13 cellular contexts compared by ENCODE assay signal in the genomic region with DNA sequence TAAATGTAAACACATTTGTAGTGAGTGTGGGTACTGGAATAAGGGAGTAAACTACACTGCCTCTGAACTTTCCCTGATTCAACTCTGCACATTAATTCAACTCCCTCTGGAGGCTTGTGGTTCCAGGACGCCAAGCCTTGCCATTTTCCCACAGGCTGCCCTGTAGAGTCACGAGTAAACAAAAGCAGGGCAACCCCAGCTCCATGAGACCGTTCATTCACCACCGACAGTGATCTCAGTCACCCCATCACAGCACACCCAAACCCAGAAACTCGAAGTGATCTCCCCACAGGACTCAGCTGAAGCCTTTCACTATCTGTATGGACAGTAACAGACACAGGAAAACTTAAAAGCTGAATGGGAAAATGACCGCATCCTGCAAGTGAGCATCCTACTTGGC.
A peak's percentile ranks its signal among the peaks of the same experiment; 100 is the strongest.
DNase-seq lines count a peak whose midpoint lies in the region; ATAC-seq, FAIRE-seq and TF ChIP-seq lines count a peak whose summit lies in the region.
"Had no signal": no experiment of that assay in that cellular context is flagged by ENCODE, and none has a peak within 500 bp of the region (broad histone marks: within the 10 kb centered on the region; RNA-seq: fewer than 3 reads in every experiment).

No MANE protein-coding gene starts in this region.

- no peaks in the 10 kb centered on the region for H4K20me1 ChIP-seq in fibroblast of lung (ENCODE audit: control insufficient read depth, extremely low read depth, insufficient read depth, low read length)
- no peaks in the 10 kb centered on the region for H4K20me1 ChIP-seq in neural progenitor cell (ENCODE audit: low read depth)

- H3K27me3 ChIP-seq in Caco-2 (replicated peaks; ENCODE audit: control insufficient read depth, insufficient read depth, low read length) (no peaks in the 10 kb centered on the region), fibroblast of lung (ENCODE audit: control insufficient read depth, insufficient read depth, low read length) (no peaks in the 10 kb centered on the region), neural progenitor cell (no peaks in the 10 kb centered on the region)
- H3K27me3 ChIP-seq: gastroesophageal sphincter had no signal

- CTCF ChIA-PET in Caco-2 (lab: Charles Lee) = interaction anchor here (0.6 to 1.5 kb wide), 4 partner anchors 8 to 278 kb away, joined by 3 to 5 read pairs (median 3); no protein-coding TSS in a partner anchor
- CTCF ChIA-PET in activated CD8-positive, alpha-beta T cell treated with anti-CD3 and anti-CD28 coated beads, Interleukin-2, amount 10 ng/mL, durations not matched to agents 7 days and 5 days (lab: Charles Lee) = interaction anchor here (1.3 to 6.8 kb wide), 4 partner anchors 11 to 410 kb away, joined by 3 to 45 read pairs (median 7); a partner anchor contains a TSS

- intact Hi-C loops in Caco-2 (cut with micrococcal nuclease; ENCODE audit: unreplicated experiment) = loop anchor here (5.0 kb wide), 1 partner anchor 362 kb away; no protein-coding TSS in a partner anchor

- H3K27me3 Mint-ChIP-seq in Caco-2 (ENCODE audit: insufficient read depth, unreplicated experiment) (no peaks in the 10 kb centered on the region), neural progenitor cell (ENCODE audit: insufficient read depth, low read depth) (peaks cover 2% of the 10 kb centered on the region)
- H3K27me3 Mint-ChIP-seq in activated CD8-positive, alpha-beta T cell treated with anti-CD3 and anti-CD28 coated beads, Interleukin-2, amount 10 ng/mL, durations not matched to agents 7 days and 5 days (ENCODE audit: low read depth) = no peaks in the 10 kb centered on the region

- peaks cover 5% of the 10 kb centered on the region; the same call in 1 of the 2 replicates for H3K36me3 ChIP-seq in Caco-2 (ENCODE audit: control insufficient read depth, insufficient read depth, low read length)
- peaks cover 2% of the 10 kb centered on the region for H3K36me3 ChIP-seq in fibroblast of lung (ENCODE audit: control insufficient read depth, insufficient read depth, low read length)
- no peaks in the 10 kb centered on the region for H3K36me3 ChIP-seq in neural progenitor cell
- H3K36me3 ChIP-seq: gastroesophageal sphincter had no signal

- POLR2A ChIA-PET in Caco-2 (lab: Charles Lee) = interaction anchor here (0.6 to 2.8 kb wide), 5 partner anchors 28 to 329 kb away, joined by 3 to 11 read pairs (median 5); a partner anchor contains a TSS
- POLR2A ChIA-PET in activated CD8-positive, alpha-beta T cell treated with anti-CD3 and anti-CD28 coated beads, Interleukin-2, amount 10 ng/mL, durations not matched to agents 7 days and 5 days (lab: Charles Lee) = no interaction called here

- no peak for ATAC-seq in activated CD8-positive, alpha-beta T cell treated with anti-CD3 and anti-CD28 coated beads, Interleukin-2, amount 10 ng/mL, durations not matched to agents 7 days and 5 days
- ATAC-seq: gastroesophageal sphincter, PC-3 had no signal

- DNase-seq in Caco-2 = no peak
- DNase-seq in activated CD8-positive, alpha-beta T cell treated with anti-CD3 and anti-CD28 coated beads, Interleukin-2, amount 10 ng/mL, durations not matched to agents 7 days and 5 days = no peak
- peak; percentile 6 to 61 for DNase-seq in fibroblast of lung (ENCODE audit: low read depth in 2 of 2)
- no peak for DNase-seq in neural progenitor cell (ENCODE audit: low spot score)
- DNase-seq in NCI-H2029 (lab: John Stamatoyannopoulos, UW) = no peak
- no peak for DNase-seq in activated gamma-delta T cell (lab: John Stamatoyannopoulos, UW)
- DNase-seq in frontal cortex (ENCODE audit: low spot score in 2 of 2) = no peak
- no peak for DNase-seq in SKM-1 (lab: John Stamatoyannopoulos, UW; ENCODE audit: unreplicated experiment)
- DNase-seq: NCI-H2171, occipital lobe, PC-3 had no signal

- peaks cover 80% of the 10 kb centered on the region for H3K4me1 Mint-ChIP-seq in Caco-2 (ENCODE audit: low read depth, unreplicated experiment)
- peaks cover 75% of the 10 kb centered on the region for H3K4me1 Mint-ChIP-seq in activated CD8-positive, alpha-beta T cell treated with anti-CD3 and anti-CD28 coated beads, Interleukin-2, amount 10 ng/mL, durations not matched to agents 7 days and 5 days (ENCODE audit: low read depth)
- H3K4me1 Mint-ChIP-seq in neural progenitor cell = peaks cover 32% of the 10 kb centered on the region

- H3K4me1 ChIP-seq in Caco-2 (peaks cover 91% of the 10 kb centered on the region), fibroblast of lung (ENCODE audit: control insufficient read depth, extremely low read depth, insufficient read depth, low read length) (peaks cover 6% of the 10 kb centered on the region), neural progenitor cell (peaks cover 15% of the 10 kb centered on the region)

- no peak for FAIRE-seq in frontal cortex (lab: Jason Lieb, UNC)
- FAIRE-seq: colon had no signal

- H3K4me3 Mint-ChIP-seq in Caco-2 (ENCODE audit: unreplicated experiment) (peak overlapping the region; percentile 59), neural progenitor cell (no peak overlapping the region)
- H3K4me3 Mint-ChIP-seq in activated CD8-positive, alpha-beta T cell treated with anti-CD3 and anti-CD28 coated beads, Interleukin-2, amount 10 ng/mL, durations not matched to agents 7 days and 5 days = no peak overlapping the region

- H3K79me2 ChIP-seq in fibroblast of lung (ENCODE audit: control insufficient read depth, insufficient read depth, low read length) (peaks cover 25% of the 10 kb centered on the region), neural progenitor cell (ENCODE audit: low read depth) (peaks cover 12% of the 10 kb centered on the region)

- H2AFZ ChIP-seq in fibroblast of lung (ENCODE audit: low read length) (peak overlapping the region; percentile 48), neural progenitor cell (replicated peaks) (no peak overlapping the region)

- H3K4me2 ChIP-seq in fibroblast of lung (ENCODE audit: extremely low read depth, insufficient read depth, low read length) (peak overlapping the region; percentile 49), neural progenitor cell (no peak overlapping the region)

- H3K36me3 Mint-ChIP-seq in Caco-2 (ENCODE audit: insufficient read depth, unreplicated experiment) (peaks cover 75% of the 10 kb centered on the region), neural progenitor cell (peaks cover 8% of the 10 kb centered on the region)
- H3K36me3 Mint-ChIP-seq in activated CD8-positive, alpha-beta T cell treated with anti-CD3 and anti-CD28 coated beads, Interleukin-2, amount 10 ng/mL, durations not matched to agents 7 days and 5 days (ENCODE audit: low read depth) = peaks cover 56% of the 10 kb centered on the region

- H3K27ac Mint-ChIP-seq in Caco-2 (ENCODE audit: unreplicated experiment) (peak overlapping the region; percentile 93), neural progenitor cell (peak overlapping the region; percentile 15)
- H3K27ac Mint-ChIP-seq in activated CD8-positive, alpha-beta T cell treated with anti-CD3 and anti-CD28 coated beads, Interleukin-2, amount 10 ng/mL, durations not matched to agents 7 days and 5 days = peak overlapping the region; percentile 9

- no peaks in the 10 kb centered on the region for H3K9me3 ChIP-seq in Caco-2
- H3K9me3 ChIP-seq in fibroblast of lung (ENCODE audit: control insufficient read depth, insufficient read depth, low read depth, low read length) = no peaks in the 10 kb centered on the region
- no peaks in the 10 kb centered on the region for H3K9me3 ChIP-seq in neural progenitor cell (ENCODE audit: low read depth)
- H3K9me3 ChIP-seq: gastroesophageal sphincter had no signal

- no peaks in the 10 kb centered on the region for H3F3A ChIP-seq in neural progenitor cell (ENCODE audit: low read depth)

- H3K9ac ChIP-seq in fibroblast of lung (ENCODE audit: insufficient read depth, low read length) (no peak overlapping the region), neural progenitor cell (no peak overlapping the region)

- BruUV-seq in Caco-2 (replicated peaks; lab: Mats Ljungman, UMichigan) = no TSS peak

- H3K27ac ChIP-seq in fibroblast of lung (ENCODE audit: insufficient read depth, low read length) (peak overlapping the region; percentile 48), neural progenitor cell (no peak overlapping the region)
- H3K27ac ChIP-seq: gastroesophageal sphincter had no signal

- no peak for TF ChIP-seq CTCF in Caco-2 (IDR thresholded peaks at IDR 0.05; ENCODE audit: insufficient read depth in 1 of 2, low read depth in 1 of 2, low read length in 1 of 2, severe bottlenecking in 1 of 2, unreplicated experiment in 1 of 2)
- TF ChIP-seq CTCF in fibroblast of lung (conservative IDR thresholded peaks at IDR 0.05 in 1 of 2, IDR thresholded peaks at IDR 0.05 in 1 of 2; ENCODE audit: low read depth in 1 of 2, low read length in 2 of 2) = no peak
- no peak for TF ChIP-seq CTCF in neural progenitor cell (IDR thresholded peaks at IDR 0.05)

- H3K4me3 ChIP-seq in Caco-2 (ENCODE audit: low read depth, low read length) (no peak overlapping the region), fibroblast of lung (replicated peaks in 1 of 4; ENCODE audit: control extremely low read depth in 1 of 4, insufficient read depth in 1 of 4, low read depth in 3 of 4, low read length in 4 of 4) (no peak overlapping the region), neural progenitor cell (no peak overlapping the region)
- H3K4me3 ChIP-seq: gastroesophageal sphincter had no signal

- H3K9me3 Mint-ChIP-seq in Caco-2 (ENCODE audit: unreplicated experiment) (no peaks in the 10 kb centered on the region), neural progenitor cell (no peaks in the 10 kb centered on the region)
- H3K9me3 Mint-ChIP-seq in activated CD8-positive, alpha-beta T cell treated with anti-CD3 and anti-CD28 coated beads, Interleukin-2, amount 10 ng/mL, durations not matched to agents 7 days and 5 days (ENCODE audit: insufficient read depth) = no peaks in the 10 kb centered on the region

Comparison
In these comparisons a context has a peak if more than half of its experiments do, and no peak if none do; other contexts are left out.
1. DNase-seq: peak in fibroblast of lung (2 of 2); none in Caco-2 (0 of 2), activated CD8-positive, alpha-beta T cell treated with anti-CD3 and anti-CD28 coated beads, Interleukin-2, amount 10 ng/mL, durations not matched to agents 7 days and 5 days (single experiment), neural progenitor cell (single experiment), NCI-H2029 (single experiment), activated gamma-delta T cell (single experiment), frontal cortex (0 of 2) and SKM-1 (single experiment).
2. H3K27ac Mint-ChIP-seq: peak in every context shown above with its lines; median percentile 93 in Caco-2; 15 in neural progenitor cell; 9 in activated CD8-positive, alpha-beta T cell treated with anti-CD3 and anti-CD28 coated beads, Interleukin-2, amount 10 ng/mL, durations not matched to agents 7 days and 5 days.